Comparison of ENCODE assay signal across 26 cellular contexts in the genomic region with DNA sequence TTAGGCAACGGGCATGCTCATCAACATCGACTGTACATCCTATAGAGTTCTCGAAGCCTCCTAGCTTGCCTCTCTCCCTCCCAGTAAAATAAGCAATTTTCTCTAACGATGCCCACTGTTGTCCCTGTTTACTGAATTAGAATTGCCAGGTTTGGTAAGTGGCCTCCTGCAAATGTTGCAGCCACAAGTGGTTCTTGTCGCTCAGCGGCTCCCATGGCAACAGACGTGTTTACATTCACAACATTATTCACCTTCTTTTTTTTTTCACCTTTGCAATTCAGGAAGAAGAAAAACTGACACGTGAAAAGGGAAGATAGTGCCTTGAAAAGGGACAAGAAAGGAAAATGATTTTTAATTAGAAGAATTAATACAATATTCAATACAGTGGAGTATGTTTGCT.
DNase-seq lines count a peak whose midpoint lies in the region; ATAC-seq and TF ChIP-seq lines count a peak whose summit lies in the region.
"Had no signal": no experiment of that assay in that cellular context is flagged by ENCODE, and none has a peak within 500 bp of the region (broad histone marks: within the 10 kb centered on the region; RNA-seq: fewer than 3 reads in every experiment).

No MANE protein-coding gene starts in this region.

- intact Hi-C loops in left lung (cut with DNase I): no loop called here

- H3K9me3 ChIP-seq in left lung: no peaks in the 10 kb centered on the region

- TF ChIP-seq CTCF in left lung (IDR thresholded peaks at IDR 0.05): no peak

- no peaks in the 10 kb centered on the region for H3K4me1 ChIP-seq in left lung
- H3K4me1 ChIP-seq: spleen had no signal

- no peaks in the 10 kb centered on the region for H3K27me3 ChIP-seq in left lung
- H3K27me3 ChIP-seq: spleen had no signal

- H3K36me3 ChIP-seq in left lung: no peaks in the 10 kb centered on the region
- H3K36me3 ChIP-seq: spleen had no signal

- no peak overlapping the region for H3K4me3 ChIP-seq in left lung
- H3K4me3 ChIP-seq: coronary artery, GM12878, spleen had no signal

- DNase-seq in DMS79 (lab: John Stamatoyannopoulos, UW) (peak; percentile 7), NCI-H128 (lab: John Stamatoyannopoulos, UW; ENCODE audit: unreplicated experiment) (peak; percentile 91), NCI-H774 (lab: John Stamatoyannopoulos, UW) (peak; percentile 91), left lung (no peak), NCI-H1694 (lab: John Stamatoyannopoulos, UW) (no peak), NCI-H187 treated with DMSO at 0.1 percent for 48 hours (lab: John Stamatoyannopoulos, UW) (no peak)
- DNase-seq: activated CD4-positive, CD25-positive, alpha-beta regulatory T cell; activated naive CD4-positive, alpha-beta T cell treated with Interleukin-2 at 50 U/mL for 16 hours; activated T-cell treated with anti-CD3 and anti-CD28 coated beads, Interleukin-2, amount 50 U/mL, for 1 hour; amniotic stem cell; kidney glomerular epithelial cell; naive B cell; NCI-H526 treated with DMSO at 0.1 percent for 48 hours; OCI-M1; retina; spleen; stimulated activated CD4-positive, alpha-beta T cell treated with anti-CD3 and anti-CD28 coated beads, Interleukin-4, amount 100 ng/mL, for 24 hours; stimulated activated naive CD4-positive, alpha-beta T cell treated with Interleukin-2 at 50 U/mL for 16 hours; T-helper 9 cell had no signal

- ATAC-seq in left lung: peak; percentile 39
- no peak for ATAC-seq in HG02763 (IDR thresholded peaks at IDR 0.05; ENCODE audit: unreplicated experiment)
- ATAC-seq in HG03095 (IDR thresholded peaks at IDR 0.05; ENCODE audit: unreplicated experiment): no peak
- ATAC-seq: GM12878, HepG2, Right ventricle myocardium inferior had no signal

- H3K27ac ChIP-seq in left lung: no peak overlapping the region
- H3K27ac ChIP-seq: coronary artery, HL-60, spleen had no signal

Comparison
In these comparisons a context has a peak if more than half of its experiments do, and no peak if none do; other contexts are left out.
1. DNase-seq: peak in DMS79 (single experiment), NCI-H128 (single experiment) and NCI-H774 (single experiment); none in left lung (0 of 2), NCI-H1694 (single experiment) and NCI-H187 treated with DMSO at 0.1 percent for 48 hours (single experiment).